Comparison of ENCODE assay signal across 10 cellular contexts in the genomic region with DNA sequence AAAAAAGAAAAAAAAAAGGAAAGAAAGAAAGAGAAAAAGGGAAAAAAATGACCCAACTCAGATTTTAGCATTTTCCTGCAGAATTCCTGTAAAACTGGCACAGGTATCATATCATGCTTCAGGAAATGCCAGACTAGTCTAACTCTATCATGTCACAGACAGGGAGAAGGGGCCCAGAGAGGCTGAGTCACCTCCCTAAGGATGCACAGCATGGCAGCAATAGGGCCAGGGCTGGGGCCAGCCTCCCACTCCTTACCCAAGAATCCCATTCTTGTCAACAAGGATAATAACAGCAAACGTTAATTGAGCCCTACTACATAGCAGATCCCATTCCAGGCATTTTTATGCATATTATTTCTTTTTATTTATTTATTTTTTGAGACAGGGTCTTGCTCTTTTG. TPM values are rescaled to one million over a fixed set of nuclear protein-coding genes. Genes with fewer than 3 reads are reported as not detected.
"Had no signal": no experiment of that assay in that cellular context is flagged by ENCODE, and none has a peak within 500 bp of the region (broad histone marks: within the 10 kb centered on the region; RNA-seq: fewer than 3 reads in every experiment).

No MANE protein-coding gene starts in this region.

- ATAC-seq: GM23338 had no signal

- H3K4me3 ChIP-seq: GM23338 had no signal

- H2AFZ ChIP-seq: GM23338 had no signal

- H3K9ac ChIP-seq: KMS-11 had no signal

- H3K4me2 ChIP-seq: GM23338, KMS-11 had no signal

- H3K27ac ChIP-seq: HL-60, KMS-11 had no signal

- DNase-seq: H9, HCEC 1CT, HFFc6, IMR-90, KBM-7 had no signal

- FAIRE-seq: H1, H54 had no signal

RNA-seq across cellular contexts. Expression of a gene that starts 8.5 kb away (rescaled TPM):
- total RNA-seq: IMR-90 had no signal
